Comparison of ENCODE assay signal across 24 cellular contexts in genomic region chr2:128410035-128410757, GRCh38.
DNase-seq lines count a peak whose midpoint lies in the region; ATAC-seq and TF ChIP-seq lines count a peak whose summit lies in the region.
"Had no signal": no experiment of that assay in that cellular context is flagged by ENCODE, and none has a peak within 500 bp of the region (broad histone marks: within the 10 kb centered on the region; RNA-seq: fewer than 3 reads in every experiment).

No MANE protein-coding gene starts in this region.

- ATAC-seq in HG02642 (IDR thresholded peaks at IDR 0.05; ENCODE audit: poor library complexity, unreplicated experiment), result no peak
- ATAC-seq in activated CD4-positive, alpha-beta T cell treated with anti-CD3 and anti-CD28 coated beads for 36 hours, result no peak
- ATAC-seq: effector memory CD8-positive, alpha-beta T cell; esophagus mucosa; natural killer cell had no signal

- POLR2A ChIA-PET in activated CD4-positive, alpha-beta T cell treated with anti-CD3 and anti-CD28 coated beads for 36 hours (lab: Charles Lee), result no interaction called here

- 95% methylated on average over 10 of the region's 10 CpGs for WGBS in hepatocyte (ENCODE audit: low lambda C conversion rate, missing lambda C conversion rate)

- no peak overlapping the region for H3K27ac ChIP-seq in hepatocyte
- H3K27ac ChIP-seq: C4-2B, left ventricle myocardium inferior, SJCRH30, thoracic aorta had no signal

- H3K36me3 ChIP-seq in hepatocyte (replicated peaks; ENCODE audit: insufficient read depth, low read depth), result no peaks in the 10 kb centered on the region
- H3K36me3 ChIP-seq: left ventricle myocardium inferior, SJCRH30, thoracic aorta had no signal

- CTCF ChIA-PET in activated CD4-positive, alpha-beta T cell treated with anti-CD3 and anti-CD28 coated beads for 36 hours (lab: Charles Lee), result no interaction called here

- H3K4me1 Mint-ChIP-seq in progenitor cell of endocrine pancreas (ENCODE audit: low read depth), result peaks cover 22% of the 10 kb centered on the region
- H3K4me1 Mint-ChIP-seq in activated CD4-positive, alpha-beta T cell treated with anti-CD3 and anti-CD28 coated beads for 36 hours, result no peaks in the 10 kb centered on the region
- H3K4me1 Mint-ChIP-seq: activated naive CD8-positive, alpha-beta T cell treated with anti-CD3 and anti-CD28 coated beads, Interleukin-2, amount 10 ng/mL, durations not matched to agents 7 days and 5 days had no signal

- no peaks in the 10 kb centered on the region for H3K9me2 ChIP-seq in hepatocyte (replicated peaks; ENCODE audit: insufficient read depth)

- no peaks in the 10 kb centered on the region for H3K9me3 ChIP-seq in hepatocyte (ENCODE audit: low read depth)
- H3K9me3 ChIP-seq: left ventricle myocardium inferior, SJCRH30, thoracic aorta had no signal

- no peak overlapping the region for H3K4me2 ChIP-seq in hepatocyte

- H3K4me3 Mint-ChIP-seq in progenitor cell of endocrine pancreas (ENCODE audit: low read depth), result no peak overlapping the region
- H3K4me3 Mint-ChIP-seq in activated CD4-positive, alpha-beta T cell treated with anti-CD3 and anti-CD28 coated beads for 36 hours, result no peak overlapping the region
- H3K4me3 Mint-ChIP-seq: activated naive CD8-positive, alpha-beta T cell treated with anti-CD3 and anti-CD28 coated beads, Interleukin-2, amount 10 ng/mL, durations not matched to agents 7 days and 5 days; effector memory CD8-positive, alpha-beta T cell; HFFc6; natural killer cell had no signal

- no peaks in the 10 kb centered on the region for H3K79me2 ChIP-seq in hepatocyte

- no peak overlapping the region for H3K27ac Mint-ChIP-seq in progenitor cell of endocrine pancreas
- no peak overlapping the region for H3K27ac Mint-ChIP-seq in activated CD4-positive, alpha-beta T cell treated with anti-CD3 and anti-CD28 coated beads for 36 hours
- H3K27ac Mint-ChIP-seq: activated naive CD8-positive, alpha-beta T cell treated with anti-CD3 and anti-CD28 coated beads, Interleukin-2, amount 10 ng/mL, durations not matched to agents 7 days and 5 days; activated T-helper 2 cell treated with anti-CD3 and anti-CD28 coated beads, Interferon-gamma antibody, Interleukin-2, Interleukin-4, amounts not matched to agents 10 μg/mL and 5 μg/mL and 100 μg/mL, durations not matched to agents 14 hours and 24 hours and 36 hours; effector memory CD8-positive, alpha-beta T cell; natural killer cell had no signal

- H3K36me3 Mint-ChIP-seq in progenitor cell of endocrine pancreas (ENCODE audit: insufficient read depth), result no peaks in the 10 kb centered on the region
- no peaks in the 10 kb centered on the region for H3K36me3 Mint-ChIP-seq in activated CD4-positive, alpha-beta T cell treated with anti-CD3 and anti-CD28 coated beads for 36 hours (ENCODE audit: low read depth)
- H3K36me3 Mint-ChIP-seq: activated naive CD8-positive, alpha-beta T cell treated with anti-CD3 and anti-CD28 coated beads, Interleukin-2, amount 10 ng/mL, durations not matched to agents 7 days and 5 days; natural killer cell had no signal

- H3K27me3 ChIP-seq in hepatocyte, result no peaks in the 10 kb centered on the region
- H3K27me3 ChIP-seq: SJCRH30 had no signal

- H3K4me1 ChIP-seq in hepatocyte (ENCODE audit: insufficient read depth), result no peaks in the 10 kb centered on the region
- H3K4me1 ChIP-seq: left ventricle myocardium inferior had no signal

- DNase-seq in GDM1 (lab: John Stamatoyannopoulos, UW) (peak; percentile 33), NCI-H226 (peak; percentile 21), ecto neural progenitor cell (ENCODE audit: low spot score) (peak; percentile 29), progenitor cell of endocrine pancreas (ENCODE audit: low spot score, unreplicated experiment) (peak; percentile 5), hepatocyte (ENCODE audit: low spot score) (no peak)
- DNase-seq in activated CD4-positive, alpha-beta T cell treated with anti-CD3 and anti-CD28 coated beads for 36 hours, result no peak
- DNase-seq: activated CD4-positive, alpha-beta T cell treated with anti-CD3 and anti-CD28 coated beads for 48 hours; activated naive CD8-positive, alpha-beta T cell treated with anti-CD3 and anti-CD28 coated beads, Interleukin-2, amount 10 ng/mL, durations not matched to agents 7 days and 5 days; effector memory CD8-positive, alpha-beta T cell; foreskin melanocyte; HFFc6; KG1; left ventricle myocardium inferior; midbrain; natural killer cell; NCI-H526; SJCRH30; stimulated activated CD4-positive, alpha-beta T cell treated with anti-CD3 and anti-CD28 coated beads, Interleukin-4, amount 100 ng/mL, for 24 hours; stimulated activated naive CD4-positive, alpha-beta T cell treated with Interleukin-2 at 50 U/mL for 16 hours had no signal

- no peak overlapping the region for H2AFZ ChIP-seq in hepatocyte

- H3K4me3 ChIP-seq in hepatocyte, result no peak overlapping the region
- H3K4me3 ChIP-seq: left ventricle myocardium inferior, SJCRH30, thoracic aorta had no signal

- TF ChIP-seq CTCF in progenitor cell of endocrine pancreas (IDR thresholded peaks at IDR 0.05; ENCODE audit: unreplicated experiment), result no peak
- no peak for TF ChIP-seq CTCF in hepatocyte (IDR thresholded peaks at IDR 0.05; ENCODE audit: poor library complexity)

- peaks cover 47% of the 10 kb centered on the region for H3K27me3 Mint-ChIP-seq in progenitor cell of endocrine pancreas
- H3K27me3 Mint-ChIP-seq in activated CD4-positive, alpha-beta T cell treated with anti-CD3 and anti-CD28 coated beads for 36 hours, result no peaks in the 10 kb centered on the region

- intact Hi-C loops in activated CD4-positive, alpha-beta T cell treated with anti-CD3 and anti-CD28 coated beads for 36 hours (cut with DNase I, micrococcal nuclease), result no loop called here

- no peaks in the 10 kb centered on the region for H3K9me3 Mint-ChIP-seq in progenitor cell of endocrine pancreas (ENCODE audit: low read depth)
- no peaks in the 10 kb centered on the region for H3K9me3 Mint-ChIP-seq in activated CD4-positive, alpha-beta T cell treated with anti-CD3 and anti-CD28 coated beads for 36 hours (ENCODE audit: low read depth)
- H3K9me3 Mint-ChIP-seq: activated naive CD8-positive, alpha-beta T cell treated with anti-CD3 and anti-CD28 coated beads, Interleukin-2, amount 10 ng/mL, durations not matched to agents 7 days and 5 days; activated T-helper 2 cell treated with anti-CD3 and anti-CD28 coated beads, Interferon-gamma antibody, Interleukin-2, Interleukin-4, amounts not matched to agents 10 μg/mL and 5 μg/mL and 100 μg/mL, durations not matched to agents 14 hours and 24 hours and 36 hours; effector memory CD8-positive, alpha-beta T cell; HFFc6; natural killer cell had no signal

- no peaks in the 10 kb centered on the region for H4K20me1 ChIP-seq in hepatocyte (ENCODE audit: insufficient read depth, poor library complexity, severe bottlenecking)

Comparison
In these comparisons a context has a peak if more than half of its experiments do, and no peak if none do; other contexts are left out.
1. DNase-seq: peak in GDM1 (single experiment), NCI-H226 (single experiment), ecto neural progenitor cell (single experiment) and progenitor cell of endocrine pancreas (single experiment); none in hepatocyte (single experiment) and activated CD4-positive, alpha-beta T cell treated with anti-CD3 and anti-CD28 coated beads for 36 hours (single experiment).